In genomic region chr22:24156915-24157782, GRCh38 we compare ENCODE assay signal across 8 cellular contexts. TPM values are rescaled to one million over a fixed set of nuclear protein-coding genes. Genes with fewer than 3 reads are reported as not detected.
DNase-seq lines count a peak whose midpoint lies in the region; ATAC-seq and TF ChIP-seq lines count a peak whose summit lies in the region.

No MANE protein-coding gene starts in this region.

- H3K9me3 Mint-ChIP-seq in T-helper 2 cell treated with Interferon-gamma antibody and Interleukin-4, amounts not matched to agents 5 μg/mL and 100 μg/mL, for 36 hours, result no peaks in the 10 kb centered on the region

- intact Hi-C loops in ascending aorta (cut with DNase I) (loop anchor here (1.0 to 5.0 kb wide), 2 partner anchors 18 to 50 kb away; no protein-coding TSS in a partner anchor), sciatic nerve (cut with DNase I) (no loop called here)

- peak overlapping the region; percentile 92 for H3K27ac Mint-ChIP-seq in T-helper 2 cell treated with Interferon-gamma antibody and Interleukin-4, amounts not matched to agents 5 μg/mL and 100 μg/mL, for 36 hours

- H3K36me3 Mint-ChIP-seq in T-helper 2 cell treated with Interferon-gamma antibody and Interleukin-4, amounts not matched to agents 5 μg/mL and 100 μg/mL, for 36 hours (ENCODE audit: low read depth), result peaks cover 10% of the 10 kb centered on the region

- peak overlapping the region; percentile 80 to 89 for H3K27ac ChIP-seq in ascending aorta

- DNase-seq in GM13976 (ENCODE audit: low spot score), result peak; percentile 95
- DNase-seq in NCI-H128 (lab: John Stamatoyannopoulos, UW; ENCODE audit: unreplicated experiment), result peak; percentile 18
- peak; percentile 87 for DNase-seq in T-helper 2 cell treated with Interferon-gamma antibody and Interleukin-4, amounts not matched to agents 5 μg/mL and 100 μg/mL, for 36 hours (ENCODE audit: low spot score)
- peak; percentile 39 to 91 for DNase-seq in ascending aorta (ENCODE audit: low spot score in 2 of 2)
- DNase-seq in hypothalamus (lab: John Stamatoyannopoulos, UW), result peak in 44 of 51 donors; percentile 15 to 77 (median 50)
- peak; percentile 85 for DNase-seq in sciatic nerve (ENCODE audit: low spot score)
- DNase-seq in NCI-H446 treated with DMSO at 0.1 percent for 48 hours (lab: John Stamatoyannopoulos, UW), result no peak

- H3K4me1 ChIP-seq in ascending aorta, result peaks cover 18 to 45% of the 10 kb centered on the region in 2 donors

- no peaks in the 10 kb centered on the region for H3K27me3 Mint-ChIP-seq in T-helper 2 cell treated with Interferon-gamma antibody and Interleukin-4, amounts not matched to agents 5 μg/mL and 100 μg/mL, for 36 hours (ENCODE audit: low read depth)

- H3K9me3 ChIP-seq in ascending aorta, result no peaks in the 10 kb centered on the region

- ATAC-seq in HG02759 (IDR thresholded peaks at IDR 0.05; ENCODE audit: unreplicated experiment) (peak; percentile 78), sciatic nerve (peak; percentile 85)

- in situ Hi-C loops in GM13976 (cut with MboI; ENCODE audit: low sequenced_read_pairs, unreplicated experiment), result no loop called here

- no peaks in the 10 kb centered on the region for H3K36me3 ChIP-seq in ascending aorta

- peak overlapping the region; percentile 74 to 92 for H3K4me3 ChIP-seq in ascending aorta

- no peaks in the 10 kb centered on the region for H3K27me3 ChIP-seq in ascending aorta

- H3K4me1 Mint-ChIP-seq in T-helper 2 cell treated with Interferon-gamma antibody and Interleukin-4, amounts not matched to agents 5 μg/mL and 100 μg/mL, for 36 hours (ENCODE audit: low read depth), result peaks cover 53% of the 10 kb centered on the region

- TF ChIP-seq CTCF in GM13976 (IDR thresholded peaks at IDR 0.05; ENCODE audit: borderline replicate concordance, control extremely low read depth, extremely low read depth, insufficient read depth, missing control alignments) (peak; percentile 82), ascending aorta (IDR thresholded peaks at IDR 0.05) (peak; percentile 79 to 84 (median 82))

- peak overlapping the region; percentile 95 for H3K4me3 Mint-ChIP-seq in T-helper 2 cell treated with Interferon-gamma antibody and Interleukin-4, amounts not matched to agents 5 μg/mL and 100 μg/mL, for 36 hours

RNA-seq across cellular contexts. Expression of gene SUSD2, which starts 24.1 kb away (rescaled TPM):
- total RNA-seq in ascending aorta, result 51.0 TPM
- total RNA-seq in sciatic nerve, result 4.1 TPM

Comparison
In these comparisons a context has a peak if more than half of its experiments do, and no peak if none do; other contexts are left out.
1. RNA of gene SUSD2, which starts 24.1 kb away (total RNA-seq): 51.0 TPM in ascending aorta (single experiment); 4.1 TPM in sciatic nerve (single experiment); every median in the first group is over 10 times any median in the second.